16 cellular contexts compared by ENCODE assay signal in the genomic region with DNA sequence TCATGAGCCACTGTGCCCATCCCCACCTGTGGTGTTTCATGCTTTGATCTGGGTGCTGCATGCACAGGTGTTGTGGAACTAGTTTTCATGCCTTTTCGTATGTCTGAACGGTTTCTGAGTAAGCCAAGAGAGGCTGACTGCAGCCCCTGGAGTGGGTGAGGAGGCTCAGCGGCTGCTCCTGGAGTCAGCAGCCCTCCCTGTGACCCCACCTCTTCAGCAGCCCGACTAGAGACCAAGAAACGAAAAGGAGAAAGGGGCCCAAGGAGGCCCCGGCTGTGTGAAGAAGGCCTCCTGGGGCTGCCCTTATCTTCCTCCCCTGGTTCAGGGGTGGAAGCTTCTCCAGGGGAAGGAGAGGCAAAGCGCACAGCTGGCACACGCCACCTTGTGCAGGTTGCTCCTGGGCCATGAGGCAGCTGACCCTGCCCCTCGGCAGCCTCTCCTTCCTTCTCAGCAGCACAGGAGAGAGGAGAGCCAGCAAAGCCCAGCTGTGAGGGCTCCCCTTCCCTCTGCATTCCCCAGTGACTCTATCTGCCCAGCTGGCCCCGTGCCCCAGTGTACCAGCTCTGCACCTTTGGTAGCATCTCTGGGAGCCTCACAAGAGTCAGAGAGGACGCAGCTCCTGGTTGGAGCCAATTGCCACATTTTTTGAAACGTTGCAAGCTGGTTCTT.
DNase-seq lines count a peak whose midpoint lies in the region; ATAC-seq and TF ChIP-seq lines count a peak whose summit lies in the region.
"Had no signal": no experiment of that assay in that cellular context is flagged by ENCODE, and none has a peak within 500 bp of the region (broad histone marks: within the 10 kb centered on the region; RNA-seq: fewer than 3 reads in every experiment).

No MANE protein-coding gene starts in this region.

- H3K4me1 ChIP-seq in CD4-positive, alpha-beta memory T cell (ENCODE audit: insufficient read depth, low read length), result no peaks in the 10 kb centered on the region
- H3K4me1 ChIP-seq in prostate gland (replicated peaks), result no peaks in the 10 kb centered on the region
- H3K4me1 ChIP-seq: BE2C had no signal

- CTCF ChIA-PET in CD4-positive, alpha-beta memory T cell (lab: Charles Lee; ENCODE audit: partially characterized antibody), result no interaction called here

- no peak for TF ChIP-seq POLR2A in prostate gland (IDR thresholded peaks at IDR 0.05)

- H3K27me3 Mint-ChIP-seq in nephron (ENCODE audit: low read depth), result peaks cover 4% of the 10 kb centered on the region
- H3K27me3 Mint-ChIP-seq in CD4-positive, alpha-beta memory T cell, result no peaks in the 10 kb centered on the region

- H3K4me3 ChIP-seq in CD4-positive, alpha-beta memory T cell (ENCODE audit: low read length in 2 of 2), result no peak overlapping the region
- H3K4me3 ChIP-seq in prostate gland, result no peak overlapping the region

- intact Hi-C loops in CD4-positive, alpha-beta memory T cell (cut with micrococcal nuclease), result no loop called here
- intact Hi-C loops in prostate gland (cut with DNase I), result no loop called here
- intact Hi-C loops in left colon (cut with DNase I, micrococcal nuclease), result no loop called here

- WGBS in prostate gland, result 90% methylated on average over 12 of the region's 12 CpGs

- TF ChIP-seq CTCF in nephron (IDR thresholded peaks at IDR 0.05; ENCODE audit: unreplicated experiment in 3 of 3), result no peak
- TF ChIP-seq CTCF in prostate gland (IDR thresholded peaks at IDR 0.05), result no peak

- no peak overlapping the region for H3K4me3 Mint-ChIP-seq in nephron
- no peak overlapping the region for H3K4me3 Mint-ChIP-seq in CD4-positive, alpha-beta memory T cell

- peak; percentile 47 for DNase-seq in activated effector memory CD4-positive, alpha-beta T cell treated with anti-CD3 and anti-CD28 coated beads, Interleukin-2, amount 50 U/mL, for 16 hours
- DNase-seq in activated effector memory CD4-positive, alpha-beta T cell treated with Interleukin-2 at 50 U/mL for 16 hours, result no peak
- DNase-seq in RPMI8226 (peak; percentile 51), GDM1 (lab: John Stamatoyannopoulos, UW) (no peak), prostate gland (ENCODE audit: low spot score) (no peak), left colon (no peak)
- no peak for DNase-seq in CD4-positive, alpha-beta memory T cell
- DNase-seq: 8988T, BE2C, NCI-H1436 treated with DMSO at 0.1 percent for 48 hours, NCI-H2081, NCI-H748 treated with DMSO at 0.1 percent for 48 hours had no signal

- H3K36me3 Mint-ChIP-seq in nephron (ENCODE audit: low read depth), result no peaks in the 10 kb centered on the region
- no peaks in the 10 kb centered on the region for H3K36me3 Mint-ChIP-seq in CD4-positive, alpha-beta memory T cell
- H3K36me3 Mint-ChIP-seq: IgD-negative memory B cell had no signal

- peak overlapping the region in 2 of 3 experiments; percentile 5 to 76 for H3K27ac Mint-ChIP-seq in nephron
- no peak overlapping the region for H3K27ac Mint-ChIP-seq in CD4-positive, alpha-beta memory T cell
- H3K27ac Mint-ChIP-seq: IgD-negative memory B cell had no signal

- peaks cover 56% of the 10 kb centered on the region for H3K4me1 Mint-ChIP-seq in nephron
- H3K4me1 Mint-ChIP-seq in CD4-positive, alpha-beta memory T cell, result no peaks in the 10 kb centered on the region

- no peaks in the 10 kb centered on the region for H3K9me3 Mint-ChIP-seq in nephron
- H3K9me3 Mint-ChIP-seq in CD4-positive, alpha-beta memory T cell, result no peaks in the 10 kb centered on the region
- H3K9me3 Mint-ChIP-seq: IgD-negative memory B cell had no signal

- no peaks in the 10 kb centered on the region for H3K9me3 ChIP-seq in CD4-positive, alpha-beta memory T cell (ENCODE audit: control insufficient read depth in 1 of 2, low read length in 2 of 2)
- H3K9me3 ChIP-seq in prostate gland, result no peaks in the 10 kb centered on the region
- H3K9me3 ChIP-seq: BE2C had no signal

- no peaks in the 10 kb centered on the region for H3K27me3 ChIP-seq in CD4-positive, alpha-beta memory T cell (ENCODE audit: insufficient read depth, low read length)
- no peaks in the 10 kb centered on the region for H3K27me3 ChIP-seq in prostate gland (replicated peaks; ENCODE audit: insufficient read depth)
- H3K27me3 ChIP-seq: BE2C had no signal

- POLR2A ChIA-PET in CD4-positive, alpha-beta memory T cell (lab: Charles Lee; ENCODE audit: partially characterized antibody), result no interaction called here

- H3K36me3 ChIP-seq in CD4-positive, alpha-beta memory T cell (ENCODE audit: insufficient read depth, low read length), result no peaks in the 10 kb centered on the region
- H3K36me3 ChIP-seq in prostate gland, result no peaks in the 10 kb centered on the region
- H3K36me3 ChIP-seq: BE2C had no signal

- no peak overlapping the region for H3K27ac ChIP-seq in CD4-positive, alpha-beta memory T cell (ENCODE audit: low read depth, low read length)
- no peak overlapping the region for H3K27ac ChIP-seq in prostate gland
- H3K27ac ChIP-seq: HL-60, RWPE1 had no signal

- no peak for ATAC-seq in left colon

Comparison
In these comparisons a context has a peak if more than half of its experiments do, and no peak if none do; other contexts are left out.
1. DNase-seq: peak in activated effector memory CD4-positive, alpha-beta T cell treated with anti-CD3 and anti-CD28 coated beads, Interleukin-2, amount 50 U/mL, for 16 hours (single experiment) and RPMI8226 (single experiment); none in activated effector memory CD4-positive, alpha-beta T cell treated with Interleukin-2 at 50 U/mL for 16 hours (single experiment), GDM1 (single experiment), CD4-positive, alpha-beta memory T cell (0 of 5), prostate gland (single experiment) and left colon (0 of 2).
2. H3K27ac Mint-ChIP-seq: peak in nephron (2 of 3); none in CD4-positive, alpha-beta memory T cell (0 of 7).